1 cellular context compared by ENCODE assay signal in the genomic region with DNA sequence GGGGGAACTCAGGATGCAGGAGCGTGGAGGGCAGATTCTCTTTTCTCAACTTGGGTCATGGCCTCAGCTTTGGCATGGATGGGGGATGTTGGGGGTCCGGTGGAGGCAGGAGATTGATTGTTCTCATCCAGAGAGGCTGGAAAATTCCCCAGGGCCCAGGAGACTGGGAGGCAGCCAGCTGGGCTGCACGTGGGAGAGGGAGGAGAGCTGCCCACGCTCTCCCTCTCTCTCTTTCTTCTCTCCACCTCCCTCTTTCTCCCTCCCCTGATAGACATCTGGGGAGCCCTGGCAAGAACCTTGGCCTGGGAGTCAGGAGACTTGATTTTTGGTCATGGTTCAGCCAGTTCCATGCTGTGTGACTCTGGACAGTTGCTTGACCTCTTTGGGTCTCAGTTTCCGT.
TF ChIP-seq lines count a peak whose summit lies in the region.

No MANE protein-coding gene starts in this region.

TF ChIP-seq in HCT116, 20 proteins besides CTCF, POLR2A, EP300 and RAD21:
- no peak for TF ChIP-seq SIN3A (IDR thresholded peaks at IDR 0.05; ENCODE audit: low read depth)
- TF ChIP-seq POLR2AphosphoS5 (IDR thresholded peaks at IDR 0.05; ENCODE audit: low read depth, low read length): peak; percentile 55
